In genomic region chr17:7132511-7133094, GRCh38 we compare ENCODE assay signal across 8 cellular contexts. TPM values are rescaled to one million over a fixed set of nuclear protein-coding genes. Genes with fewer than 3 reads are reported as not detected.
DNase-seq lines count a peak whose midpoint lies in the region; ATAC-seq and TF ChIP-seq lines count a peak whose summit lies in the region.

No MANE protein-coding gene starts in this region.

- H3K27ac Mint-ChIP-seq in activated naive CD4-positive, alpha-beta T cell treated with anti-CD3 and anti-CD28 coated beads, Interleukin-2, amount 10 ng/mL, durations not matched to agents 7 days and 5 days, result peak overlapping the region; percentile 85

- H3K4me1 ChIP-seq in mucosa of descending colon (ENCODE audit: low read depth), result no peaks in the 10 kb centered on the region

- H3K4me3 ChIP-seq in mucosa of descending colon, result no peak overlapping the region

- CTCF ChIA-PET in activated naive CD4-positive, alpha-beta T cell treated with anti-CD3 and anti-CD28 coated beads, Interleukin-2, amount 10 ng/mL, durations not matched to agents 7 days and 5 days (lab: Charles Lee), result interaction anchor here (0.8 to 11.6 kb wide), 6 partner anchors 15 to 290 kb away, joined by 3 to 270 read pairs (median 4); partner anchors contain the start of gene SLC16A11

- H3K27me3 Mint-ChIP-seq in activated naive CD4-positive, alpha-beta T cell treated with anti-CD3 and anti-CD28 coated beads, Interleukin-2, amount 10 ng/mL, durations not matched to agents 7 days and 5 days, result peaks cover 51% of the 10 kb centered on the region

- ATAC-seq in mucosa of descending colon, result peak; percentile 46

- intact Hi-C loops in mucosa of descending colon (cut with DNase I, micrococcal nuclease), result loop anchor here in 1 of 2 donors (5.0 kb wide), 1 partner anchor 80 kb away; no protein-coding TSS in a partner anchor

- no peaks in the 10 kb centered on the region for H3K9me3 Mint-ChIP-seq in activated naive CD4-positive, alpha-beta T cell treated with anti-CD3 and anti-CD28 coated beads, Interleukin-2, amount 10 ng/mL, durations not matched to agents 7 days and 5 days

- TF ChIP-seq CTCF in mucosa of descending colon (IDR thresholded peaks at IDR 0.05), result no peak

- in situ Hi-C loops in KBM-7 (cut with MboI; ENCODE audit: low pct_unique_long_range_greater_than_20kb, low sequenced_read_pairs), result loop anchor here (10.0 kb wide), 1 partner anchor 78 kb away; no protein-coding TSS in a partner anchor

- H3K9me3 ChIP-seq in mucosa of descending colon, result no peaks in the 10 kb centered on the region

- peaks cover 25% of the 10 kb centered on the region for H3K4me1 Mint-ChIP-seq in activated naive CD4-positive, alpha-beta T cell treated with anti-CD3 and anti-CD28 coated beads, Interleukin-2, amount 10 ng/mL, durations not matched to agents 7 days and 5 days

- H3K4me3 Mint-ChIP-seq in activated naive CD4-positive, alpha-beta T cell treated with anti-CD3 and anti-CD28 coated beads, Interleukin-2, amount 10 ng/mL, durations not matched to agents 7 days and 5 days, result no peak overlapping the region

- H3K36me3 Mint-ChIP-seq in activated naive CD4-positive, alpha-beta T cell treated with anti-CD3 and anti-CD28 coated beads, Interleukin-2, amount 10 ng/mL, durations not matched to agents 7 days and 5 days, result no peaks in the 10 kb centered on the region

- peak; percentile 15 for DNase-seq in NCI-H2227 (lab: John Stamatoyannopoulos, UW; ENCODE audit: unreplicated experiment)
- no peak for DNase-seq in NCI-H2227 treated with DMSO at 0.1 percent for 48 hours (lab: John Stamatoyannopoulos, UW)
- peak; percentile 54 to 83 for DNase-seq in NOMO-1 (lab: John Stamatoyannopoulos, UW; ENCODE audit: unreplicated experiment in 2 of 2)
- DNase-seq in activated naive CD4-positive, alpha-beta T cell treated with anti-CD3 and anti-CD28 coated beads, Interleukin-2, amount 10 ng/mL, durations not matched to agents 7 days and 5 days, result peak; percentile 60
- no peak for DNase-seq in mucosa of descending colon
- DNase-seq in middle frontal gyrus (ENCODE audit: extremely low spot score, low spot score), result no peak
- no peak for DNase-seq in KBM-7
- no peak for DNase-seq in hippocampal formation (lab: John Stamatoyannopoulos, UW)

- no peaks in the 10 kb centered on the region for H3K36me3 ChIP-seq in mucosa of descending colon (ENCODE audit: low read depth)

RNA-seq across cellular contexts. Expression of gene ASGR2, which starts 18.0 kb away (rescaled TPM):
- total RNA-seq in mucosa of descending colon, result under 1 TPM in 1 of 3 donors, not detected in 2; 0.96 TPM

RNA-seq across cellular contexts. Expression of gene ASGR1, which starts 46.6 kb away (rescaled TPM):
- total RNA-seq in mucosa of descending colon, result 1 to 10 TPM in 2 of 3 donors, under 1 TPM in 1; 0.35 to 1.6 (median 1.2) TPM

RNA-seq across cellular contexts. Expression of gene CLEC10A, which starts 52.6 kb away (rescaled TPM):
- 10 to 100 TPM in 1 of 3 donors, 1 to 10 TPM in 2; 3.1 to 15.1 (median 8.9) TPM for total RNA-seq in mucosa of descending colon

Comparison
In these comparisons a context has a peak if more than half of its experiments do, and no peak if none do; other contexts are left out.
1. DNase-seq: peak in NCI-H2227 (single experiment), NOMO-1 (2 of 2) and activated naive CD4-positive, alpha-beta T cell treated with anti-CD3 and anti-CD28 coated beads, Interleukin-2, amount 10 ng/mL, durations not matched to agents 7 days and 5 days (single experiment); none in NCI-H2227 treated with DMSO at 0.1 percent for 48 hours (single experiment), mucosa of descending colon (0 of 3), middle frontal gyrus (single experiment), KBM-7 (single experiment) and hippocampal formation (0 of 2).